In genomic region chr1:90219166-90219871, GRCh38 we compare ENCODE assay signal across 8 cellular contexts.
A peak's percentile ranks its signal among the peaks of the same experiment; 100 is the strongest.
DNase-seq lines count a peak whose midpoint lies in the region; ATAC-seq and TF ChIP-seq lines count a peak whose summit lies in the region.
"Not testable (repeated sequence)": the region's sequence is repeated elsewhere in the genome, so short reads cannot be mapped to it uniquely, and the experiment has no call there.

No MANE protein-coding gene starts in this region.

- not testable (repeated sequence) for H3K9me3 ChIP-seq in HUES48 (ENCODE audit: control insufficient read depth, insufficient read depth, low read length); iPS-20b (ENCODE audit: insufficient read depth, low read depth, low read length); smooth muscle cell (replicated peaks; ENCODE audit: low read depth)

- TF ChIP-seq CTCF in 22Rv1 (IDR thresholded peaks at IDR 0.05); WTC11 (IDR thresholded peaks at IDR 0.05); epithelial cell of proximal tubule (conservative IDR thresholded peaks at IDR 0.05; ENCODE audit: low read depth, low read length); nephron (IDR thresholded peaks at IDR 0.05; ENCODE audit: unreplicated experiment in 3 of 3); smooth muscle cell (IDR thresholded peaks at IDR 0.05; ENCODE audit: borderline replicate concordance, insufficient read depth, poor library complexity, severe bottlenecking): not testable (repeated sequence)

- DNase-seq in NCI-H510A (lab: John Stamatoyannopoulos, UW) (peak; percentile 29), WTC11 (ENCODE audit: low spot score) (peak; percentile 30)
- not testable (repeated sequence) for DNase-seq in epithelial cell of proximal tubule (ENCODE audit: low read depth); smooth muscle cell (lab: John Stamatoyannopoulos, UW; ENCODE audit: unreplicated experiment)

- H3K36me3 ChIP-seq in HUES48 (ENCODE audit: control insufficient read depth, insufficient read depth, low read length); iPS-20b (ENCODE audit: insufficient read depth, low read depth, low read length); smooth muscle cell (ENCODE audit: low read depth): not testable (repeated sequence)

- H3K9me3 Mint-ChIP-seq in WTC11 = not testable (repeated sequence)
- peaks cover 11% of the 10 kb centered on the region for H3K9me3 Mint-ChIP-seq in nephron

- H3K4me3 Mint-ChIP-seq in WTC11 (peak overlapping the region; percentile 95), nephron (peak overlapping the region; percentile 87 to 88 (median 88))

- not testable (repeated sequence) for H3K79me2 ChIP-seq in smooth muscle cell (ENCODE audit: low read depth)

- not testable (repeated sequence) for H4K20me1 ChIP-seq in smooth muscle cell (ENCODE audit: low read depth)

- H3K9ac ChIP-seq in HUES48 (ENCODE audit: low read depth, low read length) (peak overlapping the region; percentile 86), iPS-20b (ENCODE audit: low read depth, low read length) (peak overlapping the region; percentile 71)
- not testable (repeated sequence) for H3K9ac ChIP-seq in smooth muscle cell (ENCODE audit: low read depth)

- not testable (repeated sequence) for H3K27me3 Mint-ChIP-seq in WTC11 (ENCODE audit: low read depth); nephron (ENCODE audit: low read depth)

- peak overlapping the region; percentile 88 for H3K4me2 ChIP-seq in smooth muscle cell

- H3K4me3 ChIP-seq in HUES48 (ENCODE audit: low read depth, low read length) = peak overlapping the region; percentile 62
- H3K4me3 ChIP-seq in epithelial cell of proximal tubule (ENCODE audit: low read depth, low read length) = peak overlapping the region; percentile 49
- H3K4me3 ChIP-seq in iPS-20b (ENCODE audit: low read length) = peak overlapping the region; percentile 69
- peak overlapping the region; percentile 61 for H3K4me3 ChIP-seq in smooth muscle cell

- peak overlapping the region; percentile 56 for H3K27ac ChIP-seq in 22Rv1
- peak overlapping the region; percentile 46 for H3K27ac ChIP-seq in HUES48 (ENCODE audit: low read depth, low read length)
- H3K27ac ChIP-seq in iPS-20b (ENCODE audit: low read length); smooth muscle cell (ENCODE audit: low read depth): not testable (repeated sequence)

- peak overlapping the region; percentile 97 for H2AFZ ChIP-seq in smooth muscle cell (ENCODE audit: low read depth)

- ATAC-seq in WTC11 = not testable (repeated sequence)

- CTCF ChIA-PET in WTC11 (lab: Charles Lee) = interaction anchor here (1.4 kb wide), 1 partner anchor 373 kb away, joined by 3 read pairs; no protein-coding TSS in a partner anchor

- H3K27me3 ChIP-seq in HUES48 (ENCODE audit: control insufficient read depth, insufficient read depth, low read length); iPS-20b (ENCODE audit: insufficient read depth, low read length); smooth muscle cell (ENCODE audit: low read depth): not testable (repeated sequence)

- not testable (repeated sequence) for H3F3A ChIP-seq in smooth muscle cell (ENCODE audit: low read depth)

- POLR2A ChIA-PET in WTC11 (lab: Charles Lee) = interaction anchor here (0.8 kb wide), 1 partner anchor 10 kb away, joined by 3 read pairs; no protein-coding TSS in a partner anchor

- peak overlapping the region; percentile 97 for H3K27ac Mint-ChIP-seq in WTC11
- H3K27ac Mint-ChIP-seq in nephron = peak overlapping the region; percentile 53 to 91 (median 82)

- WGBS in smooth muscle cell (ENCODE audit: low lambda C conversion rate) = 7% methylated on average over 27 of the region's 27 CpGs

- H3K4me1 ChIP-seq in HUES48 (ENCODE audit: control insufficient read depth, insufficient read depth, low read length) (peaks cover 11% of the 10 kb centered on the region), iPS-20b (ENCODE audit: insufficient read depth, low read length) (peaks cover 12% of the 10 kb centered on the region; the same call in 1 of the 2 replicates), smooth muscle cell (ENCODE audit: low read depth) (peaks cover 14% of the 10 kb centered on the region)

- H3K4me1 Mint-ChIP-seq in WTC11 = peaks cover 30% of the 10 kb centered on the region
- not testable (repeated sequence) for H3K4me1 Mint-ChIP-seq in nephron

- not testable (repeated sequence) for H3K36me3 Mint-ChIP-seq in WTC11; nephron (ENCODE audit: low read depth)

TF ChIP-seq in WTC11, 78 proteins besides CTCF, POLR2A, EP300 and RAD21:
- TF ChIP-seq ETV6 (CRISPR knock-in tag; IDR thresholded peaks at IDR 0.05) = 0 out of 2 replicates have a peak, but pooled peaks have one; percentile 49
- peak; percentile 40; the same call in 1 of the 2 replicates for TF ChIP-seq FOXK1 (CRISPR knock-in tag; IDR thresholded peaks at IDR 0.05)
- peak; percentile 50; the same call in 1 of the 2 replicates for TF ChIP-seq FOXP1 (CRISPR knock-in tag; IDR thresholded peaks at IDR 0.05; ENCODE audit: borderline replicate concordance)
